Comparison of ENCODE assay signal across 13 cellular contexts in genomic region chr17:74426551-74427047, GRCh38. TPM values are rescaled to one million over a fixed set of nuclear protein-coding genes. Genes with fewer than 3 reads are reported as not detected.
DNase-seq lines count a peak whose midpoint lies in the region; ATAC-seq and TF ChIP-seq lines count a peak whose summit lies in the region.
"Had no signal": no experiment of that assay in that cellular context is flagged by ENCODE, and none has a peak within 500 bp of the region (broad histone marks: within the 10 kb centered on the region; RNA-seq: fewer than 3 reads in every experiment).

No MANE protein-coding gene starts in this region.

- H3K9ac ChIP-seq in neural progenitor cell: no peak overlapping the region

- ATAC-seq in HG03025 (IDR thresholded peaks at IDR 0.05; ENCODE audit: low FRiP score, unreplicated experiment) (no peak), GM19395 (IDR thresholded peaks at IDR 0.05; ENCODE audit: unreplicated experiment) (no peak)
- ATAC-seq: activated T-helper 17 cell treated with anti-CD3 and anti-CD28 coated beads, Interleukin-2, amount 50 U/mL, for 72 hours; T-helper 17 cell had no signal

- H3K9me3 ChIP-seq in Peyer's patch (no peaks in the 10 kb centered on the region), neural progenitor cell (ENCODE audit: low read depth) (no peaks in the 10 kb centered on the region)

- no peaks in the 10 kb centered on the region for H3K36me3 ChIP-seq in Peyer's patch
- H3K36me3 ChIP-seq in neural progenitor cell: no peaks in the 10 kb centered on the region

- H3K4me1 ChIP-seq in Peyer's patch (peaks cover 8 to 47% (median 12%) of the 10 kb centered on the region in 4 donors), neural progenitor cell (peaks cover 26% of the 10 kb centered on the region)

- no peak for TF ChIP-seq POLR2A in Peyer's patch (IDR thresholded peaks at IDR 0.05)

- H3K4me3 Mint-ChIP-seq in neural progenitor cell: no peak overlapping the region
- H3K4me3 Mint-ChIP-seq: activated T-helper 17 cell treated with anti-CD3 and anti-CD28 coated beads, Interleukin-2, amount 50 U/mL, for 72 hours; T-helper 17 cell had no signal

- no peaks in the 10 kb centered on the region for H4K20me1 ChIP-seq in neural progenitor cell (ENCODE audit: low read depth)

- H3K27me3 Mint-ChIP-seq in neural progenitor cell (ENCODE audit: insufficient read depth, low read depth): peaks cover 33% of the 10 kb centered on the region

- H3K9me3 Mint-ChIP-seq in neural progenitor cell: no peaks in the 10 kb centered on the region
- H3K9me3 Mint-ChIP-seq: activated T-helper 17 cell treated with anti-CD3 and anti-CD28 coated beads, Interleukin-2, amount 50 U/mL, for 72 hours had no signal

- H3K4me1 Mint-ChIP-seq in neural progenitor cell: peaks cover 26% of the 10 kb centered on the region
- H3K4me1 Mint-ChIP-seq: activated T-helper 17 cell treated with anti-CD3 and anti-CD28 coated beads, Interleukin-2, amount 50 U/mL, for 72 hours had no signal

- H3K4me2 ChIP-seq in neural progenitor cell: peak overlapping the region; percentile 28

- H3K27ac Mint-ChIP-seq in neural progenitor cell: peak overlapping the region; percentile 61
- H3K27ac Mint-ChIP-seq: activated T-helper 17 cell treated with anti-CD3 and anti-CD28 coated beads, Interleukin-2, amount 50 U/mL, for 72 hours had no signal

- H3K27me3 ChIP-seq in Peyer's patch: no peaks in the 10 kb centered on the region
- H3K27me3 ChIP-seq in neural progenitor cell: peaks cover 13% of the 10 kb centered on the region

- H3K27ac ChIP-seq in C4-2B: peak overlapping the region; percentile 60
- H3K27ac ChIP-seq in Peyer's patch: peak overlapping the region in 3 of 4 donors; percentile 18 to 91 (median 88)
- no peak overlapping the region for H3K27ac ChIP-seq in neural progenitor cell

- H3K4me3 ChIP-seq in Peyer's patch (no peak overlapping the region), fibroblast of pulmonary artery (replicated peaks; ENCODE audit: low read depth, low read length) (no peak overlapping the region), neural progenitor cell (no peak overlapping the region)

- DNase-seq in Peyer's patch (no peak), fibroblast of pulmonary artery (ENCODE audit: low read depth) (peak; percentile 32), neural progenitor cell (ENCODE audit: low spot score) (no peak), dermis blood vessel endothelial cell (no peak), hypothalamus (lab: John Stamatoyannopoulos, UW) (no peak)
- DNase-seq: activated CD4-positive, alpha-beta T cell treated with anti-CD3 and anti-CD28 coated beads, Interleukin-2, amount 50 U/mL, for 1 hour; DMS79; T-helper 17 cell had no signal

- peaks cover 19% of the 10 kb centered on the region for H3F3A ChIP-seq in neural progenitor cell (ENCODE audit: low read depth)

- peak overlapping the region; percentile 20 for H2AFZ ChIP-seq in neural progenitor cell (replicated peaks)

- TF ChIP-seq CTCF in C4-2B (conservative IDR thresholded peaks at IDR 0.05): no peak
- no peak for TF ChIP-seq CTCF in Peyer's patch (IDR thresholded peaks at IDR 0.05)
- TF ChIP-seq CTCF in fibroblast of pulmonary artery (IDR thresholded peaks at IDR 0.05; ENCODE audit: low read length, missing control alignments): no peak
- no peak for TF ChIP-seq CTCF in neural progenitor cell (IDR thresholded peaks at IDR 0.05)

- no peaks in the 10 kb centered on the region for H3K79me2 ChIP-seq in neural progenitor cell (ENCODE audit: low read depth)

- no peaks in the 10 kb centered on the region for H3K36me3 Mint-ChIP-seq in neural progenitor cell

RNA-seq across cellular contexts. Expression of gene GPRC5C, which starts 5.3 kb away (rescaled TPM):
- total RNA-seq in Peyer's patch: 100 to 1,000 TPM in 2 of 4 donors, 10 to 100 TPM in 2; 61.1 to 173 (median 107) TPM
- total RNA-seq in neural progenitor cell (ENCODE audit: low replicate concordance): 13.5 and 42.0 TPM in 2 replicates
- 1.8 and 2.0 TPM in 2 replicates for total RNA-seq in dermis blood vessel endothelial cell

RNA-seq across cellular contexts. Expression of gene CD300A, which starts 39.8 kb away (rescaled TPM):
- total RNA-seq in Peyer's patch: 10 to 100 TPM in 1 of 4 donors, 1 to 10 TPM in 3; 1.1 to 61.1 (median 6.8) TPM
- total RNA-seq in neural progenitor cell (ENCODE audit: low replicate concordance): 0.28 TPM in 1 of 2 replicates, not detected in the other
- total RNA-seq in dermis blood vessel endothelial cell: not detected in 2 replicates
- total RNA-seq: epithelial cell of proximal tubule had no signal

RNA-seq across cellular contexts. Expression of gene GPR142, which starts 59.3 kb away (rescaled TPM):
- total RNA-seq in Peyer's patch: 1 to 10 TPM in 1 of 4 donors, under 1 TPM in 2, not detected in 1; 0.53 to 1.1 (median 0.85) TPM
- total RNA-seq in neural progenitor cell (ENCODE audit: low replicate concordance): 0.93 TPM in 1 of 2 replicates, not detected in the other
- total RNA-seq in dermis blood vessel endothelial cell: 0.09 and 0.68 TPM in 2 replicates
- total RNA-seq: activated T-helper 17 cell treated with anti-CD3 and anti-CD28 coated beads, Interleukin-2, amount 50 U/mL, for 72 hours; epithelial cell of proximal tubule; T-helper 17 cell had no signal
